ENCODE assay signal across 1 cellular context in the genomic region with DNA sequence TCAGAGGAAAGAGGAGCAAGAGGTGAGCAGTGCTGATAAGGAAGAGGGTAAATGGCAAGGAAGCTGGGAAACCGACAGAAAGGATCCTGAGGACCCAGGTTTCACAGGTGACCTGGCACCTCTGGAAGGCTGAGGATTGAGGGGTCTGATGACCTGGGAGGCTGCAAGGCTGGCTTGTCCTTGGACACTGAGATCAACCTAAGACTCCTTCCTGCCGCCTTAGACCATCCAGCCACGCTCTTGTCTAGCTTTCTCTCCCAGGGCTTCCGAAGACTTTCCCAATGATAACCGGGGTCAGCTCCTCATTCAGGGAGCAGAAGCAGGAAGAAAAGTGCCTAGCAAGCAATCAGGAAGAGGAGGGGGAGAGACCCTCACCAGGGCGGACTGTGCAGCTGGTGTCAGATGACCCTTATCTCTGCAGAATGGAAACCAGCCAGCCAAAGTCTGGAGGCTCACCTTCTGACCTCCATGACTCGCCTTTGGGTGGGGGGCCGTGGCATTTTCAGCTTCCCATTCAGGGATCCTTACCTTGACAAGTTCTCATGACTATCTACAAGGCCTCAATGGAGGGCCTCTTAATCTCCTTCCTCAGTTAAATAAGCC.
TF ChIP-seq lines count a peak whose summit lies in the region.

No MANE protein-coding gene starts in this region.

TF ChIP-seq in endothelial cell of umbilical vein, 7 proteins besides CTCF, POLR2A, EP300 and RAD21:
- TF ChIP-seq MYC (IDR thresholded peaks at IDR 0.05; ENCODE audit: low read depth, low read length) (no peak), MAX (IDR thresholded peaks at IDR 0.05; ENCODE audit: insufficient read depth, insufficient read length) (no peak), FOS (IDR thresholded peaks at IDR 0.05; ENCODE audit: borderline replicate concordance, insufficient read depth, low read length) (no peak), EZH2 (IDR thresholded peaks at IDR 0.05; ENCODE audit: borderline replicate concordance, low read depth, low read length, severe bottlenecking) (no peak), JUN (IDR thresholded peaks at IDR 0.05; ENCODE audit: borderline replicate concordance, insufficient read depth, insufficient read length, low read depth) (no peak), GATA2 (IDR thresholded peaks at IDR 0.05; ENCODE audit: insufficient read depth, insufficient read length, low read depth, low read length) (no peak), POLR2AphosphoS5 (IDR thresholded peaks at IDR 0.05; ENCODE audit: insufficient read depth, low read depth, low read length) (no peak)
TF ChIP-seq in endothelial cell of umbilical vein: peak in this region for 0.
